In the genomic region with DNA sequence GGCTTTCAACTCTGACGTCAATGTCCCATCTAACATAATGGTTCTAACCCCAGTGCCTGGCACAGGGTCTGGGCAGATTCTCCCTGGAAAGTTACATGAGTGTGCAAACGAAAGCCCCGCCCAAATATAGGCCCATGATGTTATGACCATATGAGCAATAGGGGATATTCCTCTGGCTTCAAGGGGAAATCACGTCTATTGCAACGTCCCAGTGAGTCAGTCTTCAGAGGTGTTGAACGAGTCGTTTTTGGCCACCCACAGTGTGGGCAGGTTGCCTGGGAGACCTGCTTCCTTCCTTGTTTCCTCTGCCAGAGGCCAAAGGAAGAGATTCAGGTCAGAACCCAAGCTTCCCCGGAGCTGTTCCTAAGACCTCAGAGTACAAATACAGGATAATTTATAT, we compare ENCODE assay signal across 1 cellular context.
TF ChIP-seq lines count a peak whose summit lies in the region.

No MANE protein-coding gene starts in this region.

TF ChIP-seq in SK-N-SH, 30 proteins besides CTCF, POLR2A, EP300 and RAD21 (continued from another document):
- TF ChIP-seq, protein P1, sequence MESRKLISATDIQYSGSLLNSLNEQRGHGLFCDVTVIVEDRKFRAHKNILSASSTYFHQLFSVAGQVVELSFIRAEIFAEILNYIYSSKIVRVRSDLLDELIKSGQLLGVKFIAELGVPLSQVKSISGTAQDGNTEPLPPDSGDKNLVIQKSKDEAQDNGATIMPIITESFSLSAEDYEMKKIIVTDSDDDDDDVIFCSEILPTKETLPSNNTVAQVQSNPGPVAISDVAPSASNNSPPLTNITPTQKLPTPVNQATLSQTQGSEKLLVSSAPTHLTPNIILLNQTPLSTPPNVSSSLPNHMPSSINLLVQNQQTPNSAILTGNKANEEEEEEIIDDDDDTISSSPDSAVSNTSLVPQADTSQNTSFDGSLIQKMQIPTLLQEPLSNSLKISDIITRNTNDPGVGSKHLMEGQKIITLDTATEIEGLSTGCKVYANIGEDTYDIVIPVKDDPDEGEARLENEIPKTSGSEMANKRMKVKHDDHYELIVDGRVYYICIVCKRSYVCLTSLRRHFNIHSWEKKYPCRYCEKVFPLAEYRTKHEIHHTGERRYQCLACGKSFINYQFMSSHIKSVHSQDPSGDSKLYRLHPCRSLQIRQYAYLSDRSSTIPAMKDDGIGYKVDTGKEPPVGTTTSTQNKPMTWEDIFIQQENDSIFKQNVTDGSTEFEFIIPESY (IDR thresholded peaks at IDR 0.05; ENCODE audit: borderline replicate concordance, low read depth): no peak
- no peak for TF ChIP-seq MXI1 (IDR thresholded peaks at IDR 0.05; ENCODE audit: low read depth, low read length)
- TF ChIP-seq, protein P2, sequence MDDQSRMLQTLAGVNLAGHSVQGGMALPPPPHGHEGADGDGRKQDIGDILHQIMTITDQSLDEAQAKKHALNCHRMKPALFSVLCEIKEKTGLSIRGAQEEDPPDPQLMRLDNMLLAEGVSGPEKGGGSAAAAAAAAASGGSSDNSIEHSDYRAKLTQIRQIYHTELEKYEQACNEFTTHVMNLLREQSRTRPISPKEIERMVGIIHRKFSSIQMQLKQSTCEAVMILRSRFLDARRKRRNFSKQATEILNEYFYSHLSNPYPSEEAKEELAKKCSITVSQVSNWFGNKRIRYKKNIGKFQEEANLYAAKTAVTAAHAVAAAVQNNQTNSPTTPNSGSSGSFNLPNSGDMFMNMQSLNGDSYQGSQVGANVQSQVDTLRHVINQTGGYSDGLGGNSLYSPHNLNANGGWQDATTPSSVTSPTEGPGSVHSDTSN (IDR thresholded peaks at IDR 0.05): no peak
- TF ChIP-seq ELF1 (IDR thresholded peaks at IDR 0.05): no peak
- TF ChIP-seq SIN3A (IDR thresholded peaks at IDR 0.05; ENCODE audit: borderline replicate concordance, low read depth, low read length): no peak
- no peak for TF ChIP-seq TCF12 (IDR thresholded peaks at IDR 0.05)
- TF ChIP-seq MEF2A (IDR thresholded peaks at IDR 0.05; ENCODE audit: borderline replicate concordance, low read depth): no peak
- TF ChIP-seq RCOR1 (IDR thresholded peaks at IDR 0.05; ENCODE audit: low read length): no peak
- TF ChIP-seq NFIC (IDR thresholded peaks at IDR 0.05; ENCODE audit: borderline replicate concordance): no peak
- no peak for TF ChIP-seq JUND (IDR thresholded peaks at IDR 0.05)
